25 cellular contexts compared by ENCODE assay signal in genomic region chr1:242870944-242871343, GRCh38.
DNase-seq lines count a peak whose midpoint lies in the region; ATAC-seq and TF ChIP-seq lines count a peak whose summit lies in the region.
"Had no signal": no experiment of that assay in that cellular context is flagged by ENCODE, and none has a peak within 500 bp of the region (broad histone marks: within the 10 kb centered on the region; RNA-seq: fewer than 3 reads in every experiment).

No MANE protein-coding gene starts in this region.

- BruUV-seq in PC-9 (replicated peaks; lab: Mats Ljungman, UMichigan) = no TSS peak

- no peaks in the 10 kb centered on the region for H3K36me3 ChIP-seq in PC-9 (ENCODE audit: low read depth)
- H3K36me3 ChIP-seq: SJSA1 had no signal

- H2AFZ ChIP-seq in PC-9 = no peak overlapping the region

- ATAC-seq in GM18498 (IDR thresholded peaks at IDR 0.05; ENCODE audit: unreplicated experiment) (peak; percentile 56), GM19043 (IDR thresholded peaks at IDR 0.05; ENCODE audit: low read depth, unreplicated experiment) (peak; percentile 57), HG02973 (IDR thresholded peaks at IDR 0.05; ENCODE audit: unreplicated experiment) (peak; percentile 57), HG03571 (IDR thresholded peaks at IDR 0.05; ENCODE audit: unreplicated experiment) (peak; percentile 55), HG03521 (IDR thresholded peaks at IDR 0.05; ENCODE audit: unreplicated experiment) (no peak)
- ATAC-seq: Right ventricle myocardium inferior had no signal

- H3K27ac ChIP-seq in PC-9 = no peak overlapping the region
- H3K27ac ChIP-seq: KMS-11, SJSA1 had no signal

- intact Hi-C loops in activated naive CD4-positive, alpha-beta T cell treated with anti-CD3 and anti-CD28 coated beads for 36 hours (cut with micrococcal nuclease) = no loop called here
- intact Hi-C loops in PC-9 (cut with micrococcal nuclease; ENCODE audit: unreplicated experiment) = no loop called here

- H3K4me1 Mint-ChIP-seq in activated naive CD4-positive, alpha-beta T cell treated with anti-CD3 and anti-CD28 coated beads for 36 hours (ENCODE audit: low read depth) = no peaks in the 10 kb centered on the region
- H3K4me1 Mint-ChIP-seq: B cell, CD14-positive monocyte had no signal

- no peak overlapping the region for H3K27ac Mint-ChIP-seq in activated naive CD4-positive, alpha-beta T cell treated with anti-CD3 and anti-CD28 coated beads for 36 hours
- H3K27ac Mint-ChIP-seq: B cell; CD14-positive monocyte; T-helper 1 cell treated with Interleukin-12 subunit alpha and Interleukin-12 subunit beta and Interleukin-4 antibody, amounts not matched to agents 30 μg/mL and 1 μg/mL, for 36 hours had no signal

- no peaks in the 10 kb centered on the region for H3K9me3 ChIP-seq in PC-9 (ENCODE audit: insufficient read depth, low read depth)
- H3K9me3 ChIP-seq: SJSA1 had no signal

- no peak overlapping the region for H3K4me2 ChIP-seq in PC-9
- H3K4me2 ChIP-seq: KMS-11 had no signal

- TF ChIP-seq CTCF in PC-9 (conservative IDR thresholded peaks at IDR 0.05) = no peak

- H3K9me2 ChIP-seq in PC-9 (ENCODE audit: insufficient read depth) = no peaks in the 10 kb centered on the region

- H3K4me1 ChIP-seq in PC-9 (replicated peaks; ENCODE audit: insufficient read depth) = no peaks in the 10 kb centered on the region

- H3K79me2 ChIP-seq in PC-9 (ENCODE audit: low read depth) = no peaks in the 10 kb centered on the region

- peaks cover 67% of the 10 kb centered on the region for H3K27me3 ChIP-seq in PC-9 (ENCODE audit: insufficient read depth, low read depth)

- no peaks in the 10 kb centered on the region for H4K20me1 ChIP-seq in PC-9 (ENCODE audit: insufficient read depth)

- CTCF ChIA-PET in activated naive CD4-positive, alpha-beta T cell treated with anti-CD3 and anti-CD28 coated beads for 36 hours (lab: Charles Lee) = no interaction called here
- CTCF ChIA-PET in PC-9 (lab: Charles Lee) = no interaction called here

- no peak overlapping the region for H3K4me3 ChIP-seq in PC-9
- H3K4me3 ChIP-seq: SJSA1 had no signal

- POLR2A ChIA-PET in PC-9 (lab: Charles Lee; ENCODE audit: unreplicated experiment) = no interaction called here

- H3F3A ChIP-seq in PC-9 (ENCODE audit: insufficient read depth, low read depth) = no peaks in the 10 kb centered on the region

- DNase-seq in activated naive CD4-positive, alpha-beta T cell treated with anti-CD3 and anti-CD28 coated beads for 36 hours = no peak
- DNase-seq in PC-9 = no peak
- no peak for DNase-seq in Ammon's horn (ENCODE audit: low spot score)
- DNase-seq: EL, GF-D8, GOT3, HCEC 1CT, IMR-90, NCI-H1105, NCI-H2081, NCI-H2171, NCI-H524 treated with DMSO at 0.1 percent for 48 hours, NCI-H82, OCI-M1 had no signal

- no peak overlapping the region for H3K4me3 Mint-ChIP-seq in activated naive CD4-positive, alpha-beta T cell treated with anti-CD3 and anti-CD28 coated beads for 36 hours
- H3K4me3 Mint-ChIP-seq: B cell; CD14-positive monocyte; T-helper 1 cell treated with Interleukin-12 subunit alpha and Interleukin-12 subunit beta and Interleukin-4 antibody, amounts not matched to agents 30 μg/mL and 1 μg/mL, for 36 hours had no signal

- no peaks in the 10 kb centered on the region for H3K36me3 Mint-ChIP-seq in activated naive CD4-positive, alpha-beta T cell treated with anti-CD3 and anti-CD28 coated beads for 36 hours (ENCODE audit: low read depth)
- H3K36me3 Mint-ChIP-seq: CD14-positive monocyte had no signal

- peaks cover 4% of the 10 kb centered on the region for H3K27me3 Mint-ChIP-seq in activated naive CD4-positive, alpha-beta T cell treated with anti-CD3 and anti-CD28 coated beads for 36 hours (ENCODE audit: low read depth)

- H3K9me3 Mint-ChIP-seq in activated naive CD4-positive, alpha-beta T cell treated with anti-CD3 and anti-CD28 coated beads for 36 hours = no peaks in the 10 kb centered on the region
- H3K9me3 Mint-ChIP-seq: T-helper 1 cell treated with Interleukin-12 subunit alpha and Interleukin-12 subunit beta and Interleukin-4 antibody, amounts not matched to agents 30 μg/mL and 1 μg/mL, for 36 hours had no signal
